ENCODE assay signal across 8 cellular contexts in the genomic region with DNA sequence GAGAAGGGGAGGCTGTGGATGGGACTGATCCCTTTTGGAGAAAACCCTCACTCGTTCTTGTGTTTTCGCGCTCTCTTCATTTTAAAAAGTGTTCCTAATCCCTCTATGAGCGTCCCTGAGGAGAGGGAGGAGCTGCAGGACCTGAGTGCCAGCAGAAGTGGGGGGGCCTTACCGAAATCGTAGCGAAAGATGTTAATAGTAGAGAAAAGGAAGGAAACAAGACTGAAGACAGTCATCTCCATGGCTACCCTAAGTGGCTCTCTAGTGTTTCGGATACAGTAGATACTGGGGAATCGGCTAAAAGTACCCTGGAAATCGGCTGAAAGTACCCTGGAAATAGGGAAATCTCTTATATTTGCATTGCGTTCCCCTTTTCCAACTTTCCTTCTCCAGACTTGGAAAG. TPM values are rescaled to one million over a fixed set of nuclear protein-coding genes. Genes with fewer than 3 reads are reported as not detected.
DNase-seq lines count a peak whose midpoint lies in the region; ATAC-seq and TF ChIP-seq lines count a peak whose summit lies in the region.

No MANE protein-coding gene starts in this region.

- peaks cover 6 to 8% of the 10 kb centered on the region in 2 donors for H3K4me1 ChIP-seq in ascending aorta
- peaks cover 0 to 8% of the 10 kb centered on the region in 2 donors for H3K4me1 ChIP-seq in aorta (ENCODE audit: control insufficient read depth in 1 of 2, insufficient read depth in 2 of 2, low read length in 2 of 2)

- H3K36me3 ChIP-seq in ascending aorta (no peaks in the 10 kb centered on the region), aorta (ENCODE audit: control insufficient read depth in 1 of 2, insufficient read depth in 2 of 2, low read length in 1 of 2) (no peaks in the 10 kb centered on the region)

- H3K9me3 ChIP-seq in ascending aorta: no peaks in the 10 kb centered on the region
- no peaks in the 10 kb centered on the region for H3K9me3 ChIP-seq in aorta (ENCODE audit: control insufficient read depth, low read length)

- H3K27ac Mint-ChIP-seq in activated naive CD4-positive, alpha-beta T cell treated with anti-CD3 and anti-CD28 coated beads, Interleukin-2, amount 50 U/mL, for 24 hours: peak overlapping the region; percentile 100
- H3K27ac Mint-ChIP-seq in memory B cell: peak overlapping the region; percentile 97

- H3K27ac ChIP-seq in ascending aorta (peak overlapping the region; percentile 92), aorta (ENCODE audit: low read depth in 1 of 2, low read length in 2 of 2) (peak overlapping the region in 1 of 2 donors; percentile 31)

- in situ Hi-C loops in GM13976 (cut with MboI; ENCODE audit: low sequenced_read_pairs, unreplicated experiment): no loop called here

- H3K4me3 ChIP-seq in ascending aorta (peak overlapping the region; percentile 94 to 98), aorta (ENCODE audit: low read length in 2 of 2) (no peak overlapping the region)

- no peaks in the 10 kb centered on the region for H3K36me3 Mint-ChIP-seq in activated naive CD4-positive, alpha-beta T cell treated with anti-CD3 and anti-CD28 coated beads, Interleukin-2, amount 50 U/mL, for 24 hours
- H3K36me3 Mint-ChIP-seq in memory B cell: peaks cover 2% of the 10 kb centered on the region

- intact Hi-C loops in ascending aorta (cut with DNase I): loop anchor here (1.0 to 5.0 kb wide), 4 partner anchors 15 to 90 kb away; partner anchors contain the start of gene TMCC2
- intact Hi-C loops in aorta (cut with DNase I): loop anchor here (5.0 kb wide), 2 partner anchors 35 to 45 kb away; no protein-coding TSS in a partner anchor

- H3K4me1 Mint-ChIP-seq in activated naive CD4-positive, alpha-beta T cell treated with anti-CD3 and anti-CD28 coated beads, Interleukin-2, amount 50 U/mL, for 24 hours: peaks cover 46% of the 10 kb centered on the region
- H3K4me1 Mint-ChIP-seq in memory B cell: peaks cover 31% of the 10 kb centered on the region

- TF ChIP-seq CTCF in ascending aorta (IDR thresholded peaks at IDR 0.05) (no peak), GM13976 (IDR thresholded peaks at IDR 0.05; ENCODE audit: borderline replicate concordance, control extremely low read depth, extremely low read depth, insufficient read depth, missing control alignments) (no peak)

- peak; percentile 28 for ATAC-seq in HG03460 (IDR thresholded peaks at IDR 0.05; ENCODE audit: unreplicated experiment)
- ATAC-seq in memory B cell (ENCODE audit: low read depth): peak; percentile 54
- ATAC-seq in aorta (ENCODE audit: low FRiP score): peak; percentile 42

- no peak for DNase-seq in activated naive CD4-positive, alpha-beta T cell treated with Interleukin-2 at 50 U/mL for 16 hours
- no peak for DNase-seq in ascending aorta (ENCODE audit: low spot score in 2 of 2)
- no peak for DNase-seq in memory B cell (ENCODE audit: low spot score in 2 of 2)
- DNase-seq in aorta: no peak
- no peak for DNase-seq in putamen (ENCODE audit: low spot score)
- no peak for DNase-seq in GM13976 (ENCODE audit: low spot score)

- H3K27me3 Mint-ChIP-seq in activated naive CD4-positive, alpha-beta T cell treated with anti-CD3 and anti-CD28 coated beads, Interleukin-2, amount 50 U/mL, for 24 hours: no peaks in the 10 kb centered on the region
- H3K27me3 Mint-ChIP-seq in memory B cell: no peaks in the 10 kb centered on the region

- WGBS in aorta, 2 donors: 44% methylated on average over 11 of the region's 11 CpGs

- H3K4me3 Mint-ChIP-seq in activated naive CD4-positive, alpha-beta T cell treated with anti-CD3 and anti-CD28 coated beads, Interleukin-2, amount 50 U/mL, for 24 hours: peak overlapping the region; percentile 96
- H3K4me3 Mint-ChIP-seq in memory B cell: peak overlapping the region; percentile 98

- H3K9me3 Mint-ChIP-seq in activated naive CD4-positive, alpha-beta T cell treated with anti-CD3 and anti-CD28 coated beads, Interleukin-2, amount 50 U/mL, for 24 hours: no peaks in the 10 kb centered on the region
- H3K9me3 Mint-ChIP-seq in memory B cell: no peaks in the 10 kb centered on the region

- H3K27me3 ChIP-seq in ascending aorta (no peaks in the 10 kb centered on the region), aorta (ENCODE audit: control insufficient read depth in 1 of 2, insufficient read depth in 2 of 2, low read length in 1 of 2) (no peaks in the 10 kb centered on the region)

RNA-seq across cellular contexts. Expression of gene DSTYK, which starts 0.3 kb away (rescaled TPM):
- total RNA-seq in ascending aorta (8.1 TPM), aorta (10 to 100 TPM; 14.3 to 17.6 TPM)
- polyA plus RNA-seq in aorta: 1 to 10 TPM; 4.3 to 5.3 TPM

RNA-seq across cellular contexts. Expression of gene TMCC2, which starts 15.9 kb away (rescaled TPM):
- total RNA-seq in ascending aorta: 5.2 TPM
- 1 to 10 TPM; 6.2 to 8.2 TPM for total RNA-seq in aorta
- 1 to 10 TPM in 1 of 2 donors, under 1 TPM in 1; 0.69 to 1.0 TPM for polyA plus RNA-seq in aorta

Comparison
In these comparisons a context has a peak if more than half of its experiments do, and no peak if none do; other contexts are left out.
1. H3K4me3 ChIP-seq: peak in ascending aorta (2 of 2); none in aorta (0 of 2).
2. Peak in every context shown above with its lines, with median percentiles within 50 percentile points of each other: ATAC-seq.